8 cellular contexts compared by ENCODE assay signal in genomic region chr10:48656241-48656921, GRCh38. TPM values are rescaled to one million over a fixed set of nuclear protein-coding genes. Genes with fewer than 3 reads are reported as not detected.
DNase-seq lines count a peak whose midpoint lies in the region; ATAC-seq, FAIRE-seq and TF ChIP-seq lines count a peak whose summit lies in the region.

No MANE protein-coding gene starts in this region.

- intact Hi-C loops in Panc1 (cut with micrococcal nuclease; ENCODE audit: unreplicated experiment), result loop anchor here (1.0 to 5.0 kb wide), 4 partner anchors 104 to 506 kb away; no protein-coding TSS in a partner anchor
- intact Hi-C loops in naive thymus-derived CD4-positive, alpha-beta T cell (cut with micrococcal nuclease), result loop anchor here (1.0 to 10.0 kb wide), 7 partner anchors 49 to 738 kb away; partner anchors contain the start of genes ARHGAP22 (in 1 of the 2), DRGX (in 1 of the 2) and MAPK8 (in 1 of the 2)

- peaks cover 0 to 7% (median 0%) of the 10 kb centered on the region in 11 donors for H3K9me3 Mint-ChIP-seq in naive thymus-derived CD4-positive, alpha-beta T cell

- peak overlapping the region; percentile 67 for H3K4me2 ChIP-seq in fibroblast of lung (ENCODE audit: extremely low read depth, insufficient read depth, low read length)

- H3K9ac ChIP-seq in fibroblast of lung (ENCODE audit: insufficient read depth, low read length), result peak overlapping the region; percentile 67

- peak; percentile 87 for ATAC-seq in GM21381 (IDR thresholded peaks at IDR 0.05; ENCODE audit: unreplicated experiment)
- ATAC-seq in Panc1, result peak; percentile 90
- peak; percentile 97 for ATAC-seq in naive thymus-derived CD4-positive, alpha-beta T cell

- H3K9me3 ChIP-seq in Panc1 (ENCODE audit: control insufficient read depth, insufficient read depth, low read depth, low read length) (no peaks in the 10 kb centered on the region), fibroblast of lung (ENCODE audit: control insufficient read depth, insufficient read depth, low read depth, low read length) (no peaks in the 10 kb centered on the region)
- H3K9me3 ChIP-seq in naive thymus-derived CD4-positive, alpha-beta T cell (ENCODE audit: control insufficient read depth in 2 of 3, low read length in 3 of 3), result no peaks in the 10 kb centered on the region

- DNase-seq in D721Med (ENCODE audit: insufficient read length, low spot score) (peak; percentile 42), HT1080 (ENCODE audit: low read depth) (peak; percentile 93), Panc1 (ENCODE audit: low read depth, low spot score) (peak; percentile 54), activated T-helper 1 cell treated with Interleukin-2 at 50 U/mL for 16 hours (ENCODE audit: low read depth) (peak; percentile 75), fibroblast of lung (ENCODE audit: low read depth in 2 of 2) (peak; percentile 84 to 91)
- DNase-seq in naive thymus-derived CD4-positive, alpha-beta T cell, result peak; percentile 51 to 96 (median 81)
- peak; percentile 74 to 77 for DNase-seq in stimulated activated CD8-positive, alpha-beta memory T cell treated with anti-CD3 and anti-CD28 coated beads, Interleukin-7, amount 100 ng/mL, for 48 hours (ENCODE audit: extremely low read depth in 1 of 2, low read depth in 1 of 2)

- peak overlapping the region; percentile 82 for H2AFZ ChIP-seq in fibroblast of lung (ENCODE audit: low read length)

- H3K4me3 ChIP-seq in Panc1 (ENCODE audit: low read depth in 2 of 2, low read length in 2 of 2) (peak overlapping the region; percentile 43 to 67), fibroblast of lung (replicated peaks in 1 of 4; ENCODE audit: control extremely low read depth in 1 of 4, insufficient read depth in 1 of 4, low read depth in 3 of 4, low read length in 4 of 4) (peak overlapping the region; percentile 51 to 70 (median 60))
- peak overlapping the region; percentile 70 for H3K4me3 ChIP-seq in naive thymus-derived CD4-positive, alpha-beta T cell (ENCODE audit: low read length)

- in situ Hi-C loops in Panc1 (cut with HindIII; ENCODE audit: low pct_unique_long_range_greater_than_20kb, low sequenced_read_pairs), result no loop called here

- no peaks in the 10 kb centered on the region for H4K20me1 ChIP-seq in fibroblast of lung (ENCODE audit: control insufficient read depth, extremely low read depth, insufficient read depth, low read length)

- peaks cover 2% of the 10 kb centered on the region for H3K79me2 ChIP-seq in fibroblast of lung (ENCODE audit: control insufficient read depth, insufficient read depth, low read length)

- H3K27ac ChIP-seq in Panc1 (ENCODE audit: low read length) (no peak overlapping the region), fibroblast of lung (ENCODE audit: insufficient read depth, low read length) (peak overlapping the region; percentile 77)
- H3K27ac ChIP-seq in naive thymus-derived CD4-positive, alpha-beta T cell (ENCODE audit: low read depth, low read length), result no peak overlapping the region

- no TSS peak for BruUV-seq in Panc1 (replicated peaks; lab: Mats Ljungman, UMichigan)

- peaks cover 5 to 12% (median 7%) of the 10 kb centered on the region in 7 donors for H3K4me1 Mint-ChIP-seq in naive thymus-derived CD4-positive, alpha-beta T cell

- POLR2A ChIA-PET in Panc1 (lab: Charles Lee), result interaction anchor here (0.6 kb wide), 2 partner anchors 31 to 45 kb away, joined by 3 to 4 read pairs; no protein-coding TSS in a partner anchor
- POLR2A ChIA-PET in naive thymus-derived CD4-positive, alpha-beta T cell (lab: Charles Lee), result no interaction called here

- FAIRE-seq in D721Med (lab: Jason Lieb, UNC), result no peak

- H3K27ac Mint-ChIP-seq in naive thymus-derived CD4-positive, alpha-beta T cell, result peak overlapping the region in 2 of 9 donors; percentile 65 to 73

- CTCF ChIA-PET in Panc1 (lab: Charles Lee), result interaction anchor here (0.5 to 2.2 kb wide), 23 partner anchors 8 to 758 kb away, joined by 3 to 17 read pairs (median 4); no protein-coding TSS in a partner anchor
- CTCF ChIA-PET in naive thymus-derived CD4-positive, alpha-beta T cell (lab: Charles Lee), result interaction anchor here (0.6 to 3.1 kb wide), 9 partner anchors 12 to 1526 kb away, joined by 3 to 19 read pairs (median 3); no protein-coding TSS in a partner anchor

- TF ChIP-seq CTCF in D721Med (IDR thresholded peaks at IDR 0.05; ENCODE audit: insufficient read depth, missing control alignments) (peak; percentile 85), Panc1 (IDR thresholded peaks at IDR 0.05) (peak; percentile 99), fibroblast of lung (conservative IDR thresholded peaks at IDR 0.05 in 1 of 2, IDR thresholded peaks at IDR 0.05 in 1 of 2; ENCODE audit: low read depth in 1 of 2, low read length in 2 of 2) (peak; percentile 71 to 96)

- no peaks in the 10 kb centered on the region for H3K36me3 ChIP-seq in Panc1 (ENCODE audit: control insufficient read depth, insufficient read depth, low read length)
- no peaks in the 10 kb centered on the region for H3K36me3 ChIP-seq in fibroblast of lung (ENCODE audit: control insufficient read depth, insufficient read depth, low read length)
- H3K36me3 ChIP-seq in naive thymus-derived CD4-positive, alpha-beta T cell (ENCODE audit: control insufficient read depth in 2 of 3, insufficient read depth in 3 of 3, low read length in 3 of 3), result no peaks in the 10 kb centered on the region

- H3K4me3 Mint-ChIP-seq in naive thymus-derived CD4-positive, alpha-beta T cell, result peak overlapping the region; percentile 76 to 91 (median 85)

- H3K4me1 ChIP-seq in Panc1 (ENCODE audit: control insufficient read depth, insufficient read depth, low read length) (peaks cover 6% of the 10 kb centered on the region; the same call in 1 of the 2 replicates), fibroblast of lung (ENCODE audit: control insufficient read depth, extremely low read depth, insufficient read depth, low read length) (peaks cover 4% of the 10 kb centered on the region)
- H3K4me1 ChIP-seq in naive thymus-derived CD4-positive, alpha-beta T cell (ENCODE audit: control insufficient read depth in 2 of 2, insufficient read depth in 2 of 2, low read length in 2 of 2), result peaks cover 4 to 5% of the 10 kb centered on the region in 2 donors

- H3K27me3 Mint-ChIP-seq in naive thymus-derived CD4-positive, alpha-beta T cell, result peaks cover 16 to 46% (median 25%) of the 10 kb centered on the region in 5 donors

- H3K36me3 Mint-ChIP-seq in naive thymus-derived CD4-positive, alpha-beta T cell, result no peaks in the 10 kb centered on the region

- H3K27me3 ChIP-seq in Panc1 (ENCODE audit: control insufficient read depth, insufficient read depth, low read length), result peaks cover 8% of the 10 kb centered on the region
- peaks cover 3% of the 10 kb centered on the region for H3K27me3 ChIP-seq in fibroblast of lung (ENCODE audit: control insufficient read depth, insufficient read depth, low read length)
- no peaks in the 10 kb centered on the region for H3K27me3 ChIP-seq in naive thymus-derived CD4-positive, alpha-beta T cell (ENCODE audit: control insufficient read depth in 2 of 2, insufficient read depth in 2 of 2, low read length in 2 of 2)

RNA-seq across cellular contexts. Expression of gene WDFY4, which starts 28.3 kb away (rescaled TPM):
- total RNA-seq in HT1080 (2014; rRNA removed; shearing (Covaris generic)), result 0.67 and 0.69 TPM in 2 replicates
- polyA plus RNA-seq in HT1080 (2015; cell fraction: cytosol; rRNA removed), result 0.63 and 0.66 TPM in 2 replicates
- 0.27 and 0.99 TPM in 2 replicates for polyA plus RNA-seq in HT1080 (2015; cell fraction: nucleus; rRNA removed)
- total RNA-seq in Panc1 (2021; ENCODE audit: unreplicated experiment), result 0.23 TPM
- not detected for polyA plus RNA-seq in Panc1 (2012; ENCODE audit: insufficient read length)
- under 0.01 and 0.66 TPM in 2 replicates for total RNA-seq in fibroblast of lung
- polyA plus RNA-seq in fibroblast of lung, result 0.06 and 0.08 TPM in 2 replicates
- polyA plus RNA-seq in fibroblast of lung (2012), result not detected in 2 replicates
- 0.19 TPM in 1 of 2 replicates, not detected in the other for polyA minus RNA-seq in fibroblast of lung (ENCODE audit: low replicate concordance)
- 10 to 100 TPM in 1 of 5 experiments, 1 to 10 TPM in 3, under 1 TPM in 1; 0.56 to 39.3 (median 1.8) TPM for total RNA-seq in naive thymus-derived CD4-positive, alpha-beta T cell
- polyA plus RNA-seq in naive thymus-derived CD4-positive, alpha-beta T cell, result under 1 TPM; 0.12 to 0.63 TPM

RNA-seq across cellular contexts. Expression of gene ARHGAP22, which starts 51.5 kb away (rescaled TPM):
- 68.7 and 70.8 TPM in 2 replicates for total RNA-seq in HT1080 (2014; rRNA removed; shearing (Covaris generic))
- 80.9 and 98.9 TPM in 2 replicates for polyA plus RNA-seq in HT1080 (2015; cell fraction: cytosol; rRNA removed)
- polyA plus RNA-seq in HT1080 (2015; cell fraction: nucleus; rRNA removed), result 102 and 117 TPM in 2 replicates
- total RNA-seq in Panc1 (2021; ENCODE audit: unreplicated experiment) (1.8 TPM), fibroblast of lung (21.3 and 75.5 TPM in 2 replicates)
- polyA plus RNA-seq in Panc1 (2012; ENCODE audit: insufficient read length), result 1.1 TPM
- 10.4 and 21.2 TPM in 2 replicates for polyA plus RNA-seq in fibroblast of lung
- polyA plus RNA-seq in fibroblast of lung (2012), result 18.2 and 48.9 TPM in 2 replicates
- polyA minus RNA-seq in fibroblast of lung (ENCODE audit: low replicate concordance), result 14.3 and 15.6 TPM in 2 replicates
- 1 to 10 TPM in 2 of 5 experiments, under 1 TPM in 2, not detected in 1; 0.37 to 2.9 (median 1.1) TPM for total RNA-seq in naive thymus-derived CD4-positive, alpha-beta T cell
- not detected for polyA plus RNA-seq in naive thymus-derived CD4-positive, alpha-beta T cell

Comparison
In these comparisons a context has a peak if more than half of its experiments do, and no peak if none do; other contexts are left out.
1. DNase-seq: peak in every context shown above with its lines; median percentile 93 in HT1080; 88 in fibroblast of lung; 81 in naive thymus-derived CD4-positive, alpha-beta T cell; 76 in stimulated activated CD8-positive, alpha-beta memory T cell treated with anti-CD3 and anti-CD28 coated beads, Interleukin-7, amount 100 ng/mL, for 48 hours; 75 in activated T-helper 1 cell treated with Interleukin-2 at 50 U/mL for 16 hours; 54 in Panc1; 42 in D721Med.